ENCODE assay signal across 2 cellular contexts in the genomic region with DNA sequence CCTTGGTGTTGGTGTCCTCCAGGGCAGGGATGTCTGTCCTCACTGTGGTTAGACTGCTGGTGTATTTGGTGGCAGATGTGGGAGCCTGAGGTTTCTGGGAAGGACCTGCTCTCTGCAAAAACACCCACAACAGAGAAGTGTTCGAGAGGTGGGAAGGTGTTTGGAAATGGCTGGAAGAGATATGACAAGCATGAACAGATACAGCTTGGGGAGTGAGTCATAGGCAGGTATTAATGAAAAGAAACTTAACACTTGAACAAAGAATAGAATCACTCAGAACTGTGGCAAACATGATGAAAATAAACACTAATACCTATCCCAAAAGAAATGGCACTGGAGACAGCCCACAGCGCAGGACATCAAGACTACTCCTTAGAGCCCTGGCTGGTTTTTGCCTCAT.
TF ChIP-seq lines count a peak whose summit lies in the region.

No MANE protein-coding gene starts in this region.

TF ChIP-seq in liver, 16 proteins besides CTCF, POLR2A, EP300 and RAD21 (continued from another document):
- TF ChIP-seq FOXA1 (IDR thresholded peaks at IDR 0.05), result no peak
- no peak for TF ChIP-seq HNF4G (IDR thresholded peaks at IDR 0.05)
- TF ChIP-seq TAF1 (conservative IDR thresholded peaks at IDR 0.05), result no peak

TF ChIP-seq in HepG2, 621 proteins besides CTCF, POLR2A, EP300 and RAD21 (continued from another document):
- no peak for TF ChIP-seq DMTF1 (CRISPR knock-in tag; IDR thresholded peaks at IDR 0.05)
- TF ChIP-seq ZNF619 (CRISPR knock-in tag; IDR thresholded peaks at IDR 0.05), result no peak
- no peak for TF ChIP-seq ATAD3A (CRISPR knock-in tag; IDR thresholded peaks at IDR 0.05)
- no peak for TF ChIP-seq CBX2 (IDR thresholded peaks at IDR 0.05; ENCODE audit: low read depth, low read length)
- no peak for TF ChIP-seq CBX2 (CRISPR knock-in tag; IDR thresholded peaks at IDR 0.05; ENCODE audit: low read depth)
- no peak for TF ChIP-seq MXD3 (CRISPR knock-in tag; IDR thresholded peaks at IDR 0.05)
- no peak for TF ChIP-seq AGO2 (optimal IDR thresholded peaks at IDR 0.05; ENCODE audit: low read depth, low read length)
- no peak for TF ChIP-seq KLF16 (CRISPR knock-in tag; IDR thresholded peaks at IDR 0.05)
- TF ChIP-seq HNRNPL (IDR thresholded peaks at IDR 0.05; ENCODE audit: low read depth, low read length), result no peak
- TF ChIP-seq GTF3A (CRISPR knock-in tag; conservative IDR thresholded peaks at IDR 0.05), result no peak
- TF ChIP-seq AHR (CRISPR knock-in tag; IDR thresholded peaks at IDR 0.05), result no peak
